ENCODE assay signal across 13 cellular contexts in the genomic region with DNA sequence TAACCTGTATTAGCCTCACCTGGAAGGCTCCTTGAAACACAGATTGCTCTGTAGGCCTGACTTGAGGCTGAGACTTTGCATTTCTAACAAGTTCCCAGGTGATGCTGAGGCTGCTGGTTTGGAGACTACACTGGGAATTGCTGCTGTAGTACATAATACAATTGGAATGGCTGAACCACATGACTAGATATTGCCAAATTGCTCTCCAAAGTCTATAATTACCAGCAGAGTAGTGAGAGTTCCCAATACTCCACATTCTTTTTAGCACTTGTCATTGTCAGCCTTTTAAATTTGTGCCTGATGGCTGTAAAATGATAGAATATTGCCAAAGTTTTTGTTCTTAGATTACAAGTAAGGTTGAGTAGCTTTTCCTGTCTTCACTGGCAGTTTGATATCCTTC. TPM values are rescaled to one million over a fixed set of nuclear protein-coding genes. Genes with fewer than 3 reads are reported as not detected.
DNase-seq lines count a peak whose midpoint lies in the region; ATAC-seq and TF ChIP-seq lines count a peak whose summit lies in the region.
"Had no signal": no experiment of that assay in that cellular context is flagged by ENCODE, and none has a peak within 500 bp of the region (broad histone marks: within the 10 kb centered on the region; RNA-seq: fewer than 3 reads in every experiment).

No MANE protein-coding gene starts in this region.

- peaks cover 30% of the 10 kb centered on the region for H3K36me3 Mint-ChIP-seq in activated T-helper 17 cell treated with anti-CD3 and anti-CD28 coated beads, Interleukin-2, amount 50 U/mL, for 72 hours (ENCODE audit: low read depth)
- H3K36me3 Mint-ChIP-seq in activated naive CD4-positive, alpha-beta T cell treated with anti-CD3 and anti-CD28 coated beads, Interleukin-2, amount 10 ng/mL, durations not matched to agents 7 days and 5 days, result no peaks in the 10 kb centered on the region

- no peak for TF ChIP-seq CTCF in fibroblast of villous mesenchyme (IDR thresholded peaks at IDR 0.05; ENCODE audit: insufficient read depth, low read depth, low read length)

- no peak overlapping the region for H3K4me3 ChIP-seq in fibroblast of villous mesenchyme (ENCODE audit: low read depth, low read length)
- H3K4me3 ChIP-seq: spleen had no signal

- H3K4me3 Mint-ChIP-seq in activated T-helper 17 cell treated with anti-CD3 and anti-CD28 coated beads, Interleukin-2, amount 50 U/mL, for 72 hours, result no peak overlapping the region
- H3K4me3 Mint-ChIP-seq in activated naive CD4-positive, alpha-beta T cell treated with anti-CD3 and anti-CD28 coated beads, Interleukin-2, amount 10 ng/mL, durations not matched to agents 7 days and 5 days, result no peak overlapping the region
- H3K4me3 Mint-ChIP-seq: activated naive CD8-positive, alpha-beta T cell treated with anti-CD3 and anti-CD28 coated beads, Interleukin-2, amount 50 U/mL, for 24 hours had no signal

- H3K27ac Mint-ChIP-seq in activated T-helper 17 cell treated with anti-CD3 and anti-CD28 coated beads, Interleukin-2, amount 50 U/mL, for 72 hours, result peak overlapping the region; percentile 11
- H3K27ac Mint-ChIP-seq in activated naive CD4-positive, alpha-beta T cell treated with anti-CD3 and anti-CD28 coated beads, Interleukin-2, amount 10 ng/mL, durations not matched to agents 7 days and 5 days, result no peak overlapping the region
- H3K27ac Mint-ChIP-seq: activated naive CD8-positive, alpha-beta T cell treated with anti-CD3 and anti-CD28 coated beads, Interleukin-2, amount 50 U/mL, for 24 hours had no signal

- DNase-seq in EH (ENCODE audit: low read depth) (peak; percentile 91), fibroblast of villous mesenchyme (ENCODE audit: low read depth) (peak; percentile 84), renal cortical epithelial cell (ENCODE audit: low read depth) (peak; percentile 90)
- DNase-seq in activated CD4-positive, alpha-beta T cell treated with anti-CD3 and anti-CD28 coated beads for 1 hour, result no peak
- no peak for DNase-seq in activated naive CD4-positive, alpha-beta T cell treated with anti-CD3 and anti-CD28 coated beads, Interleukin-2, amount 10 ng/mL, durations not matched to agents 7 days and 5 days
- DNase-seq: activated CD8-positive, alpha-beta memory T cell treated with anti-CD3 and anti-CD28 coated beads for 24 hours; activated naive CD8-positive, alpha-beta T cell treated with anti-CD3 and anti-CD28 coated beads, Interleukin-2, amount 50 U/mL, for 24 hours; NCI-H2107; PC-3; spleen had no signal

- no peaks in the 10 kb centered on the region for H3K27me3 Mint-ChIP-seq in activated T-helper 17 cell treated with anti-CD3 and anti-CD28 coated beads, Interleukin-2, amount 50 U/mL, for 72 hours
- no peaks in the 10 kb centered on the region for H3K27me3 Mint-ChIP-seq in activated naive CD4-positive, alpha-beta T cell treated with anti-CD3 and anti-CD28 coated beads, Interleukin-2, amount 10 ng/mL, durations not matched to agents 7 days and 5 days
- H3K27me3 Mint-ChIP-seq: activated naive CD8-positive, alpha-beta T cell treated with anti-CD3 and anti-CD28 coated beads, Interleukin-2, amount 50 U/mL, for 24 hours had no signal

- CTCF ChIA-PET in activated naive CD4-positive, alpha-beta T cell treated with anti-CD3 and anti-CD28 coated beads, Interleukin-2, amount 10 ng/mL, durations not matched to agents 7 days and 5 days (lab: Charles Lee), result no interaction called here

- no peaks in the 10 kb centered on the region for H3K9me3 Mint-ChIP-seq in activated T-helper 17 cell treated with anti-CD3 and anti-CD28 coated beads, Interleukin-2, amount 50 U/mL, for 72 hours
- no peaks in the 10 kb centered on the region for H3K9me3 Mint-ChIP-seq in activated naive CD4-positive, alpha-beta T cell treated with anti-CD3 and anti-CD28 coated beads, Interleukin-2, amount 10 ng/mL, durations not matched to agents 7 days and 5 days
- H3K9me3 Mint-ChIP-seq: activated naive CD8-positive, alpha-beta T cell treated with anti-CD3 and anti-CD28 coated beads, Interleukin-2, amount 50 U/mL, for 24 hours had no signal

- ATAC-seq in activated T-helper 17 cell treated with anti-CD3 and anti-CD28 coated beads, Interleukin-2, amount 50 U/mL, for 72 hours (replicated peaks), result no peak
- ATAC-seq in GM21737 (IDR thresholded peaks at IDR 0.05; ENCODE audit: unreplicated experiment) (no peak), GM21390 (IDR thresholded peaks at IDR 0.05; ENCODE audit: unreplicated experiment) (no peak)
- ATAC-seq: activated naive CD8-positive, alpha-beta T cell treated with anti-CD3 and anti-CD28 coated beads, Interleukin-2, amount 50 U/mL, for 24 hours; PC-3 had no signal

- H3K4me1 Mint-ChIP-seq in activated T-helper 17 cell treated with anti-CD3 and anti-CD28 coated beads, Interleukin-2, amount 50 U/mL, for 72 hours, result no peaks in the 10 kb centered on the region
- H3K4me1 Mint-ChIP-seq in activated naive CD4-positive, alpha-beta T cell treated with anti-CD3 and anti-CD28 coated beads, Interleukin-2, amount 10 ng/mL, durations not matched to agents 7 days and 5 days, result no peaks in the 10 kb centered on the region
- H3K4me1 Mint-ChIP-seq: activated naive CD8-positive, alpha-beta T cell treated with anti-CD3 and anti-CD28 coated beads, Interleukin-2, amount 50 U/mL, for 24 hours had no signal

RNA-seq across cellular contexts. Expression of a gene that starts 39.9 kb away (rescaled TPM):
- total RNA-seq in activated T-helper 17 cell treated with anti-CD3 and anti-CD28 coated beads, Interleukin-2, amount 50 U/mL, for 72 hours, result 10 to 100 TPM; 16.1 to 18.2 TPM
- total RNA-seq in fibroblast of villous mesenchyme (12.6 and 17.7 TPM in 2 replicates), renal cortical epithelial cell (19.6 and 24.7 TPM in 2 replicates)

RNA-seq across cellular contexts. Expression of a gene that starts 41.6 kb away (rescaled TPM):
- 1 to 10 TPM; 6.4 to 9.1 TPM for total RNA-seq in activated T-helper 17 cell treated with anti-CD3 and anti-CD28 coated beads, Interleukin-2, amount 50 U/mL, for 72 hours
- 47.0 and 66.9 TPM in 2 replicates for total RNA-seq in fibroblast of villous mesenchyme
- 16.3 and 35.4 TPM in 2 replicates for total RNA-seq in renal cortical epithelial cell

Comparison
In these comparisons a context has a peak if more than half of its experiments do, and no peak if none do; other contexts are left out.
1. DNase-seq: peak in EH (single experiment), fibroblast of villous mesenchyme (single experiment) and renal cortical epithelial cell (single experiment); none in activated CD4-positive, alpha-beta T cell treated with anti-CD3 and anti-CD28 coated beads for 1 hour (single experiment) and activated naive CD4-positive, alpha-beta T cell treated with anti-CD3 and anti-CD28 coated beads, Interleukin-2, amount 10 ng/mL, durations not matched to agents 7 days and 5 days (single experiment).